Comparison of ENCODE assay signal across 8 cellular contexts in genomic region chr2:190511104-190511503, GRCh38. TPM values are rescaled to one million over a fixed set of nuclear protein-coding genes. Genes with fewer than 3 reads are reported as not detected.
DNase-seq lines count a peak whose midpoint lies in the region; ATAC-seq and FAIRE-seq lines count a peak whose summit lies in the region.

No MANE protein-coding gene starts in this region.

- H3K27me3 Mint-ChIP-seq in T-cell, result no peaks in the 10 kb centered on the region

- DNase-seq in AML-193 (lab: John Stamatoyannopoulos, UW) (peak; percentile 13 to 18), HTR-8/SVneo (ENCODE audit: insufficient read length, low spot score) (peak; percentile 42), adipocyte (ENCODE audit: low read depth) (peak; percentile 74), kidney glomerular epithelial cell (lab: John Stamatoyannopoulos, UW) (peak; percentile 6), NOMO-1 treated with dmso at 0.1 percent for 144 hours (lab: John Stamatoyannopoulos, UW; ENCODE audit: unreplicated experiment) (no peak), T-cell (no peak), activated gamma-delta T cell treated with Interleukin-2 at 50 U/mL for 16 hours (no peak), MG63 (no peak)

- POLR2A ChIA-PET in T-cell (lab: Charles Lee), result no interaction called here

- H3K36me3 ChIP-seq in adipocyte (ENCODE audit: control insufficient read depth, insufficient read depth, low read length, severe bottlenecking) (peaks cover 4% of the 10 kb centered on the region), MG63 (no peaks in the 10 kb centered on the region; the same call in none of the 2 replicates)

- no peak overlapping the region for H3K9ac ChIP-seq in adipocyte (ENCODE audit: low read length)

- no peaks in the 10 kb centered on the region for H3K27me3 ChIP-seq in adipocyte (replicated peaks; ENCODE audit: control insufficient read depth, insufficient read depth, low read length)
- no peaks in the 10 kb centered on the region for H3K27me3 ChIP-seq in MG63

- no peaks in the 10 kb centered on the region for H3K9me3 Mint-ChIP-seq in T-cell

- H3K36me3 Mint-ChIP-seq in T-cell, result peaks cover 22% of the 10 kb centered on the region

- no peak for FAIRE-seq in HTR-8/SVneo (lab: Jason Lieb, UNC)

- H3K4me3 ChIP-seq in adipocyte (ENCODE audit: low read length) (no peak overlapping the region), MG63 (no peak overlapping the region)

- H3K4me3 Mint-ChIP-seq in T-cell, result no peak overlapping the region

- no peaks in the 10 kb centered on the region for H3K4me1 ChIP-seq in adipocyte (ENCODE audit: control insufficient read depth, insufficient read depth, low read length)

- ATAC-seq in T-cell (replicated peaks in 1 of 4), result no peak

- peak overlapping the region in 1 of 2 donors; percentile 4 for H3K27ac Mint-ChIP-seq in T-cell

- CTCF ChIA-PET in T-cell (lab: Charles Lee), result interaction anchor here in 1 of 2 donors (1.0 kb wide), 1 partner anchor 130 kb away, joined by 4 read pairs; no protein-coding TSS in a partner anchor

- peaks cover 15 to 25% (median 20%) of the 10 kb centered on the region in 3 donors for H3K4me1 Mint-ChIP-seq in T-cell

- H3K9me3 ChIP-seq in adipocyte (ENCODE audit: control insufficient read depth, low read length), result no peaks in the 10 kb centered on the region
- H3K9me3 ChIP-seq in MG63, result no peaks in the 10 kb centered on the region

RNA-seq across cellular contexts. Expression of gene NEMP2, which starts 23.4 kb away (rescaled TPM):
- 10 to 100 TPM; 11.1 to 16.2 (median 15.3) TPM for total RNA-seq in T-cell
- 7.0 and 9.2 TPM in 2 replicates for total RNA-seq in MG63 (2014; rRNA removed; shearing (Covaris generic); ENCODE audit: low replicate concordance)

Comparison
In these comparisons a context has a peak if more than half of its experiments do, and no peak if none do; other contexts are left out.
1. DNase-seq: peak in AML-193 (2 of 2), HTR-8/SVneo (single experiment), adipocyte (single experiment) and kidney glomerular epithelial cell (single experiment); none in NOMO-1 treated with dmso at 0.1 percent for 144 hours (single experiment), T-cell (0 of 34), activated gamma-delta T cell treated with Interleukin-2 at 50 U/mL for 16 hours (single experiment) and MG63 (single experiment).